In genomic region chr19:53521373-53522202, GRCh38 we compare ENCODE assay signal across 1 cellular context.
TF ChIP-seq lines count a peak whose summit lies in the region.

No MANE protein-coding gene starts in this region.

TF ChIP-seq in GM12878, 131 proteins besides CTCF, POLR2A, EP300 and RAD21 (continued from another document):
- TF ChIP-seq BCLAF1 (IDR thresholded peaks at IDR 0.05) = no peak
- no peak for TF ChIP-seq TCF7 (IDR thresholded peaks at IDR 0.05; ENCODE audit: borderline replicate concordance)
- TF ChIP-seq SPI1 (IDR thresholded peaks at IDR 0.05; ENCODE audit: borderline replicate concordance, insufficient read depth, low read depth, low read length) = no peak
- no peak for TF ChIP-seq IRF4 (IDR thresholded peaks at IDR 0.05; ENCODE audit: low read depth, low read length)
- TF ChIP-seq HSF1 (IDR thresholded peaks at IDR 0.05; ENCODE audit: low read depth, low read length) = no peak
- no peak for TF ChIP-seq SMAD1 (IDR thresholded peaks at IDR 0.05; ENCODE audit: low read depth, partially characterized antibody)
- TF ChIP-seq SIX5 (IDR thresholded peaks at IDR 0.05; ENCODE audit: low read depth, low read length, severe bottlenecking) = no peak
- no peak for TF ChIP-seq EZH2 (IDR thresholded peaks at IDR 0.05; ENCODE audit: borderline replicate concordance, control insufficient read depth, low read depth, low read length)
- TF ChIP-seq MEF2B (IDR thresholded peaks at IDR 0.05; ENCODE audit: partially characterized antibody, poor library complexity, severe bottlenecking) = no peak
- TF ChIP-seq E2F8 (IDR thresholded peaks at IDR 0.05; ENCODE audit: low read depth, partially characterized antibody) = no peak
- no peak for TF ChIP-seq BCL11A (IDR thresholded peaks at IDR 0.05; ENCODE audit: low read depth, low read length)
- TF ChIP-seq TCF3 (IDR thresholded peaks at IDR 0.05; ENCODE audit: borderline replicate concordance, insufficient read depth, low read depth, low read length) = no peak
- no peak for TF ChIP-seq CBX3 (IDR thresholded peaks at IDR 0.05; ENCODE audit: borderline replicate concordance, low read depth)
- TF ChIP-seq MLLT1 (IDR thresholded peaks at IDR 0.05) = no peak
